ENCODE assay signal across 36 cellular contexts in genomic region chr10:17873946-17874345, GRCh38.
"Had no signal": no experiment of that assay in that cellular context is flagged by ENCODE, and none has a peak within 500 bp of the region (broad histone marks: within the 10 kb centered on the region; RNA-seq: fewer than 3 reads in every experiment).

No MANE protein-coding gene starts in this region.

- H3K4me1 ChIP-seq: adrenal gland, body of pancreas had no signal

- H3K4me3 ChIP-seq: adrenal gland, body of pancreas, PC-9 had no signal

- H3K27ac ChIP-seq: adrenal gland, body of pancreas, KMS-11, PC-9, VCaP had no signal

- FAIRE-seq: astrocyte, bronchial epithelial cell, RCC 7860 had no signal

- H3K9ac ChIP-seq: KMS-11 had no signal

- H3K27me3 ChIP-seq: adrenal gland, body of pancreas had no signal

- H2AFZ ChIP-seq: PC-9 had no signal

- H3K9me3 ChIP-seq: adrenal gland, body of pancreas had no signal

- DNase-seq: activated B cell treated with CpG ODN at 0.5 μM for 24 hours; activated CD4-positive, alpha-beta memory T cell treated with anti-CD3 and anti-CD28 coated beads, Interleukin-2, amount 10 ng/mL, durations not matched to agents 7 days and 5 days; activated CD4-positive, alpha-beta T cell treated with anti-CD3 and anti-CD28 coated beads for 4 hours; activated CD4-positive, alpha-beta T cell treated with anti-CD3 and anti-CD28 coated beads, Interleukin-2, amount 50 U/mL, for 1 hour; activated CD4-positive, CD25-positive, alpha-beta regulatory T cell treated with anti-CD3 and anti-CD28 coated beads, Interleukin-2, amount 50 U/mL, for 72 hours; activated CD8-positive, alpha-beta memory T cell treated with anti-CD3 and anti-CD28 coated beads for 24 hours; activated CD8-positive, alpha-beta memory T cell treated with anti-CD3 and anti-CD28 coated beads, Interleukin-2, amount 10 ng/mL, durations not matched to agents 7 days and 5 days; activated CD8-positive, alpha-beta memory T cell treated with anti-CD3 and anti-CD28 coated beads, Interleukin-2, amount 50 U/mL, for 48 hours; activated effector memory CD4-positive, alpha-beta T cell treated with anti-CD3 and anti-CD28 coated beads, Interleukin-2, amount 50 U/mL, for 16 hours; activated naive CD4-positive, alpha-beta T cell treated with Interleukin-2 at 50 U/mL for 16 hours; activated naive CD8-positive, alpha-beta T cell treated with anti-CD3 and anti-CD28 coated beads, Interleukin-2, amount 10 ng/mL, durations not matched to agents 7 days and 5 days; activated T-cell treated with anti-CD3 and anti-CD28 coated beads, Interleukin-2, amount 50 U/mL, for 48 hours; adrenal gland; body of pancreas; caudate nucleus; MM.1S; MV-4-11; NCI-H1092; NCI-H1436 treated with DMSO at 0.1 percent for 48 hours; NCI-H1694 treated with DMSO at 0.1 percent for 48 hours; NCI-H2029; NCI-H345; NCI-H510A; NCI-H526; NCI-H748 treated with DMSO at 0.1 percent for 48 hours; PC-9; Right ventricle myocardium superior; SW 1271; T-helper 1 cell; T-helper 2 cell; T-helper 9 cell had no signal

- H3K36me3 ChIP-seq: adrenal gland had no signal

- H3K4me2 ChIP-seq: KMS-11, PC-9 had no signal
